ENCODE assay signal across 15 cellular contexts in the genomic region with DNA sequence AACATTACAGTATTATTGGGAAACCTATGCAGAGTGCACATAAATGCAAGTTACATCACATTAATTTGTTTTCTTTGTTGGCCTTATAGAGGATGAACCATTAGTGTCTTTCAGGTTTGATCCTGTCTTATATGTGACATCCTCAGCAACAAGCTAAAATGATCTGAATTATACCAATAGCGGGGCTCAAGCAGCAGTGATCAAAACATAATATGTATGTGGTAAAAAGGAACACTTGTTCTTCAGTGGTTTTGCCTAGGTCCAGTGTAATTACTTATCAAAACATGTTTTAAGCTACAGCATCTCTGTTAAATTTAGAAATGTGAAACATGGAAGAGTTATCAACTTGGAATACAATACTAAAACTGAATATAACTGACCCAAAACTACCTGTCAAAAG. TPM values are rescaled to one million over a fixed set of nuclear protein-coding genes. Genes with fewer than 3 reads are reported as not detected.
DNase-seq lines count a peak whose midpoint lies in the region; ATAC-seq and TF ChIP-seq lines count a peak whose summit lies in the region.
"Had no signal": no experiment of that assay in that cellular context is flagged by ENCODE, and none has a peak within 500 bp of the region (broad histone marks: within the 10 kb centered on the region; RNA-seq: fewer than 3 reads in every experiment).

No MANE protein-coding gene starts in this region.

- peaks cover 6% of the 10 kb centered on the region for H3K4me1 Mint-ChIP-seq in T-helper 2 cell treated with Interferon-gamma antibody and Interleukin-4, amounts not matched to agents 5 μg/mL and 100 μg/mL, for 36 hours (ENCODE audit: low read depth)
- H3K4me1 Mint-ChIP-seq in natural killer cell (peaks cover 0 to 4% of the 10 kb centered on the region in 2 donors), type B pancreatic cell (ENCODE audit: unreplicated experiment) (no peaks in the 10 kb centered on the region)
- no peaks in the 10 kb centered on the region for H3K4me1 Mint-ChIP-seq in natural killer cell treated with Interleukin-12 subunit alpha and Interleukin-12 subunit beta and Interleukin-15 and Interleukin-18, amount 100 ng/mL, for 72 hours (ENCODE audit: low read depth in 2 of 2)
- H3K4me1 Mint-ChIP-seq in activated naive CD8-positive, alpha-beta T cell treated with anti-CD3 and anti-CD28 coated beads for 36 hours: peaks cover 5% of the 10 kb centered on the region
- H3K4me1 Mint-ChIP-seq: GM23338 had no signal

- no peak overlapping the region for H3K4me3 Mint-ChIP-seq in T-helper 2 cell treated with Interferon-gamma antibody and Interleukin-4, amounts not matched to agents 5 μg/mL and 100 μg/mL, for 36 hours
- H3K4me3 Mint-ChIP-seq in natural killer cell (no peak overlapping the region), type B pancreatic cell (no peak overlapping the region)
- H3K4me3 Mint-ChIP-seq in natural killer cell treated with Interleukin-12 subunit alpha and Interleukin-12 subunit beta and Interleukin-15 and Interleukin-18, amount 100 ng/mL, for 72 hours: no peak overlapping the region
- no peak overlapping the region for H3K4me3 Mint-ChIP-seq in activated naive CD8-positive, alpha-beta T cell treated with anti-CD3 and anti-CD28 coated beads for 36 hours
- H3K4me3 Mint-ChIP-seq: GM23338 had no signal

- TF ChIP-seq CTCF in natural killer cell (IDR thresholded peaks at IDR 0.05): no peak
- no peak for TF ChIP-seq CTCF in type B pancreatic cell (conservative IDR thresholded peaks at IDR 0.05)

- H3K9me3 Mint-ChIP-seq in T-helper 2 cell treated with Interferon-gamma antibody and Interleukin-4, amounts not matched to agents 5 μg/mL and 100 μg/mL, for 36 hours: no peaks in the 10 kb centered on the region
- H3K9me3 Mint-ChIP-seq in natural killer cell (no peaks in the 10 kb centered on the region), type B pancreatic cell (no peaks in the 10 kb centered on the region)
- H3K9me3 Mint-ChIP-seq in natural killer cell treated with Interleukin-12 subunit alpha and Interleukin-12 subunit beta and Interleukin-15 and Interleukin-18, amount 100 ng/mL, for 72 hours: no peaks in the 10 kb centered on the region
- no peaks in the 10 kb centered on the region for H3K9me3 Mint-ChIP-seq in activated naive CD8-positive, alpha-beta T cell treated with anti-CD3 and anti-CD28 coated beads for 36 hours
- H3K9me3 Mint-ChIP-seq: GM23338 had no signal

- intact Hi-C loops in natural killer cell (cut with micrococcal nuclease): no loop called here

- H3K27me3 Mint-ChIP-seq in T-helper 2 cell treated with Interferon-gamma antibody and Interleukin-4, amounts not matched to agents 5 μg/mL and 100 μg/mL, for 36 hours (ENCODE audit: low read depth): no peaks in the 10 kb centered on the region
- H3K27me3 Mint-ChIP-seq in natural killer cell (ENCODE audit: low read depth in 2 of 2) (no peaks in the 10 kb centered on the region), type B pancreatic cell (no peaks in the 10 kb centered on the region)
- no peaks in the 10 kb centered on the region for H3K27me3 Mint-ChIP-seq in natural killer cell treated with Interleukin-12 subunit alpha and Interleukin-12 subunit beta and Interleukin-15 and Interleukin-18, amount 100 ng/mL, for 72 hours
- no peaks in the 10 kb centered on the region for H3K27me3 Mint-ChIP-seq in activated naive CD8-positive, alpha-beta T cell treated with anti-CD3 and anti-CD28 coated beads for 36 hours

- ATAC-seq in natural killer cell (no peak), GM18519 (IDR thresholded peaks at IDR 0.05; ENCODE audit: low FRiP score, unreplicated experiment) (no peak)
- ATAC-seq in natural killer cell treated with Interleukin-12 subunit alpha and Interleukin-12 subunit beta and Interleukin-15 and Interleukin-18, amount 100 ng/mL, for 72 hours: no peak
- ATAC-seq: GM23338 had no signal

- no peak for DNase-seq in T-helper 2 cell treated with Interferon-gamma antibody and Interleukin-4, amounts not matched to agents 5 μg/mL and 100 μg/mL, for 36 hours (ENCODE audit: low spot score)
- no peak for DNase-seq in T-helper 2 cell
- DNase-seq in natural killer cell: no peak
- DNase-seq in natural killer cell treated with Interleukin-12 subunit alpha and Interleukin-12 subunit beta and Interleukin-15 and Interleukin-18, amount 100 ng/mL, for 72 hours (ENCODE audit: low spot score): no peak
- no peak for DNase-seq in activated naive CD8-positive, alpha-beta T cell treated with anti-CD3 and anti-CD28 coated beads for 36 hours
- DNase-seq in iPS-NIHi11 (ENCODE audit: low spot score): no peak
- DNase-seq in type B pancreatic cell (ENCODE audit: extremely low spot score, unreplicated experiment): no peak
- DNase-seq: NCI-H1048, NCI-H1694, NCI-H2107, NCI-H226, NCI-H526, OCI-M1 had no signal

- peak overlapping the region; percentile 57 for H3K27ac Mint-ChIP-seq in T-helper 2 cell treated with Interferon-gamma antibody and Interleukin-4, amounts not matched to agents 5 μg/mL and 100 μg/mL, for 36 hours
- H3K27ac Mint-ChIP-seq in natural killer cell (peak overlapping the region; percentile 53 to 70), type B pancreatic cell (no peak overlapping the region)
- peak overlapping the region in 1 of 2 donors; percentile 10 for H3K27ac Mint-ChIP-seq in natural killer cell treated with Interleukin-12 subunit alpha and Interleukin-12 subunit beta and Interleukin-15 and Interleukin-18, amount 100 ng/mL, for 72 hours
- peak overlapping the region; percentile 48 for H3K27ac Mint-ChIP-seq in activated naive CD8-positive, alpha-beta T cell treated with anti-CD3 and anti-CD28 coated beads for 36 hours
- H3K27ac Mint-ChIP-seq: GM23338 had no signal

- peaks cover 47% of the 10 kb centered on the region for H3K36me3 Mint-ChIP-seq in T-helper 2 cell treated with Interferon-gamma antibody and Interleukin-4, amounts not matched to agents 5 μg/mL and 100 μg/mL, for 36 hours (ENCODE audit: low read depth)
- H3K36me3 Mint-ChIP-seq in natural killer cell (no peaks in the 10 kb centered on the region), type B pancreatic cell (peaks cover 3% of the 10 kb centered on the region)
- peaks cover 5% of the 10 kb centered on the region for H3K36me3 Mint-ChIP-seq in natural killer cell treated with Interleukin-12 subunit alpha and Interleukin-12 subunit beta and Interleukin-15 and Interleukin-18, amount 100 ng/mL, for 72 hours
- H3K36me3 Mint-ChIP-seq in activated naive CD8-positive, alpha-beta T cell treated with anti-CD3 and anti-CD28 coated beads for 36 hours: peaks cover 15% of the 10 kb centered on the region

RNA-seq across cellular contexts. Expression of a gene that starts 9.1 kb away (rescaled TPM):
- total RNA-seq in natural killer cell (1 to 10 TPM; 5.6 to 6.8 (median 6.1) TPM), type B pancreatic cell (ENCODE audit: low replicate concordance) (11.6 and 25.1 TPM in 2 replicates)
- total RNA-seq in natural killer cell treated with Interleukin-12 subunit alpha and Interleukin-12 subunit beta and Interleukin-15 and Interleukin-18, amount 100 ng/mL, for 72 hours: 10 to 100 TPM in 1 of 2 donors, 1 to 10 TPM in 1; 8.8 to 10.7 TPM
- total RNA-seq in activated naive CD8-positive, alpha-beta T cell treated with anti-CD3 and anti-CD28 coated beads for 36 hours: 10 to 100 TPM; 19.6 to 20.9 TPM

RNA-seq across cellular contexts. Expression of a gene that starts 26.3 kb away (rescaled TPM):
- 100 to 1,000 TPM; 200 to 205 (median 203) TPM for total RNA-seq in natural killer cell
- total RNA-seq in natural killer cell treated with Interleukin-12 subunit alpha and Interleukin-12 subunit beta and Interleukin-15 and Interleukin-18, amount 100 ng/mL, for 72 hours: 1,000 to 10,000 TPM in 1 of 2 donors, 100 to 1,000 TPM in 1; 625 to 1,197 TPM
- total RNA-seq in activated naive CD8-positive, alpha-beta T cell treated with anti-CD3 and anti-CD28 coated beads for 36 hours: 1,000 to 10,000 TPM; 1,246 to 1,264 TPM
- 203 and 228 TPM in 2 replicates for total RNA-seq in type B pancreatic cell (ENCODE audit: low replicate concordance)
